Comparison of ENCODE assay signal across 2 cellular contexts in the genomic region with DNA sequence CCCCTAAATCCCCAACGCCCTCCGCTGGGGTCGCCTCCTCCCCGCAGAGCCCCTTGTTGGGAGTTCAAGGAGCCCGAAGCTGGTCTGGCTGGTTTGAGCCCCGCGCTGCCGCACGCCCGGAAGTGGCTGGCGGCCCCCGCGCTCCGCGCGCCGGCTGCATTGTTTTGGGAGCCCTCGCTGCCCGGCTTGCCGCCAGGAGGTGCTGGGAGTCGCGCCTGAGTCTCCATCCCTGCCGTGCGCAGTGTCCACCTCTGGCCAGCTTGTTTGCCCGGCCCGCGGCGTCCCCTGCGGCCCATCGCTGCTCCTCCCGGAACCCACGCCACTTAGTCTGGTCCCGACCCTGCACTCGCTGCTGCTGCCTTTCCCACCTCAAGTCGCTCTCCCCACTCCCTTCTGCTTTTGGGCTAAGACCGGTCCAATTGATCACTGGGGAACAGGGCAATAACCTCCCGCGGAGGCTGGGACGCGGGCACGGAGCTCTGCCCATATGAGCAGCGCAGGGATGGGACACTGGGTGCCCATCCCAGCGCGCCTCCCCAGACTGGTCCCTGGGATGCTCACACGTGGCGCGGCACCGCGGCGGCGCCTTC.
TF ChIP-seq lines count a peak whose summit lies in the region.

No MANE protein-coding gene starts in this region.

TF ChIP-seq in H1, 55 proteins besides CTCF, POLR2A, EP300 and RAD21 (continues in another document):
- peak; percentile 35 for TF ChIP-seq RNF2 (IDR thresholded peaks at IDR 0.05; ENCODE audit: borderline replicate concordance, low read depth, low read length, missing control alignments, poor library complexity, severe bottlenecking)
- no peak for TF ChIP-seq RFX5 (IDR thresholded peaks at IDR 0.05; ENCODE audit: borderline replicate concordance, low read depth, low read length)
- no peak for TF ChIP-seq CHD2 (IDR thresholded peaks at IDR 0.05; ENCODE audit: low read length)
- TF ChIP-seq CTBP2 (IDR thresholded peaks at IDR 0.05; ENCODE audit: borderline replicate concordance, insufficient read depth, insufficient read length, low read length), result no peak
- TF ChIP-seq TAF7 (optimal IDR thresholded peaks at IDR 0.05; ENCODE audit: borderline replicate concordance, low read depth, low read length), result no peak
- TF ChIP-seq KDM5A (IDR thresholded peaks at IDR 0.05; ENCODE audit: low read length), result no peak
- TF ChIP-seq, protein P1, sequence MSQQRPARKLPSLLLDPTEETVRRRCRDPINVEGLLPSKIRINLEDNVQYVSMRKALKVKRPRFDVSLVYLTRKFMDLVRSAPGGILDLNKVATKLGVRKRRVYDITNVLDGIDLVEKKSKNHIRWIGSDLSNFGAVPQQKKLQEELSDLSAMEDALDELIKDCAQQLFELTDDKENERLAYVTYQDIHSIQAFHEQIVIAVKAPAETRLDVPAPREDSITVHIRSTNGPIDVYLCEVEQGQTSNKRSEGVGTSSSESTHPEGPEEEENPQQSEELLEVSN (IDR thresholded peaks at IDR 0.05), result peak; percentile 28
- TF ChIP-seq ASH2L (IDR thresholded peaks at IDR 0.05; ENCODE audit: low read length), result peak; percentile 23
- no peak for TF ChIP-seq GTF2F1 (IDR thresholded peaks at IDR 0.05; ENCODE audit: borderline replicate concordance, low read depth, low read length)
- 0 out of 2 replicates have a peak, but pooled peaks have one; percentile 13 for TF ChIP-seq SP1 (IDR thresholded peaks at IDR 0.05; ENCODE audit: low read depth, low read length)
- peak; percentile 52 for TF ChIP-seq KDM4A (IDR thresholded peaks at IDR 0.05; ENCODE audit: low read depth, low read length, severe bottlenecking)
- TF ChIP-seq SP2 (IDR thresholded peaks at IDR 0.05; ENCODE audit: low read length), result no peak
- peak; percentile 83 for TF ChIP-seq POLR2AphosphoS5 (IDR thresholded peaks at IDR 0.05; ENCODE audit: low read depth, low read length)
- peak; percentile 81 for TF ChIP-seq EGR1 (IDR thresholded peaks at IDR 0.05; ENCODE audit: borderline replicate concordance, low read depth, low read length)
- TF ChIP-seq, protein P2, sequence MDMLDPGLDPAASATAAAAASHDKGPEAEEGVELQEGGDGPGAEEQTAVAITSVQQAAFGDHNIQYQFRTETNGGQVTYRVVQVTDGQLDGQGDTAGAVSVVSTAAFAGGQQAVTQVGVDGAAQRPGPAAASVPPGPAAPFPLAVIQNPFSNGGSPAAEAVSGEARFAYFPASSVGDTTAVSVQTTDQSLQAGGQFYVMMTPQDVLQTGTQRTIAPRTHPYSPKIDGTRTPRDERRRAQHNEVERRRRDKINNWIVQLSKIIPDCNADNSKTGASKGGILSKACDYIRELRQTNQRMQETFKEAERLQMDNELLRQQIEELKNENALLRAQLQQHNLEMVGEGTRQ (IDR thresholded peaks at IDR 0.05; ENCODE audit: low read length), result 0 out of 2 replicates have a peak, but pooled peaks have one; percentile 3
- TF ChIP-seq HDAC2 (IDR thresholded peaks at IDR 0.05; ENCODE audit: borderline replicate concordance in 1 of 2, low read depth in 2 of 2, low read length in 2 of 2), result 0 out of 4 replicates have a peak, but pooled peaks of 1 of the 2 experiments have one; percentile 52
- TF ChIP-seq PHF8 (conservative IDR thresholded peaks at IDR 0.05; ENCODE audit: low read depth, low read length), result 0 out of 2 replicates have a peak, but pooled peaks have one; percentile 17
- no peak for TF ChIP-seq JUND (IDR thresholded peaks at IDR 0.05; ENCODE audit: low read length)
- no peak for TF ChIP-seq SIRT6 (IDR thresholded peaks at IDR 0.05; ENCODE audit: low read length)
- TF ChIP-seq TBP (IDR thresholded peaks at IDR 0.05; ENCODE audit: low read depth, low read length), result peak; percentile 70; the same call in 1 of the 2 replicates
- TF ChIP-seq TCF12 (IDR thresholded peaks at IDR 0.05; ENCODE audit: low read depth, low read length), result 0 out of 2 replicates have a peak, but pooled peaks have one; percentile 34
- TF ChIP-seq SRF (IDR thresholded peaks at IDR 0.05; ENCODE audit: low read depth, low read length), result no peak
- TF ChIP-seq, protein P3, sequence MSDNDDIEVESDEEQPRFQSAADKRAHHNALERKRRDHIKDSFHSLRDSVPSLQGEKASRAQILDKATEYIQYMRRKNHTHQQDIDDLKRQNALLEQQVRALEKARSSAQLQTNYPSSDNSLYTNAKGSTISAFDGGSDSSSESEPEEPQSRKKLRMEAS (IDR thresholded peaks at IDR 0.05), result peak; percentile 50
- no peak for TF ChIP-seq SP4 (IDR thresholded peaks at IDR 0.05; ENCODE audit: low read length)
- TF ChIP-seq CEBPB (IDR thresholded peaks at IDR 0.05; ENCODE audit: low read depth, low read length), result no peak
- no peak for TF ChIP-seq RBBP5 (IDR thresholded peaks at IDR 0.05; ENCODE audit: borderline replicate concordance, low read depth, low read length)
- no peak for TF ChIP-seq BACH1 (IDR thresholded peaks at IDR 0.05; ENCODE audit: low read length)

TF ChIP-seq in neural cell, 6 proteins besides CTCF, POLR2A, EP300 and RAD21:
- TF ChIP-seq SMC3 (conservative IDR thresholded peaks at IDR 0.05; ENCODE audit: poor library complexity) (no peak), MXI1 (conservative IDR thresholded peaks at IDR 0.05; ENCODE audit: poor library complexity, severe bottlenecking) (no peak), POLR2AphosphoS5 (IDR thresholded peaks at IDR 0.05) (no peak), EZH2 (IDR thresholded peaks at IDR 0.05; ENCODE audit: borderline replicate concordance, insufficient read depth, low read length, poor library complexity, severe bottlenecking) (no peak), TAF1 (IDR thresholded peaks at IDR 0.05; ENCODE audit: low read depth) (no peak)
- TF ChIP-seq, protein P4, sequence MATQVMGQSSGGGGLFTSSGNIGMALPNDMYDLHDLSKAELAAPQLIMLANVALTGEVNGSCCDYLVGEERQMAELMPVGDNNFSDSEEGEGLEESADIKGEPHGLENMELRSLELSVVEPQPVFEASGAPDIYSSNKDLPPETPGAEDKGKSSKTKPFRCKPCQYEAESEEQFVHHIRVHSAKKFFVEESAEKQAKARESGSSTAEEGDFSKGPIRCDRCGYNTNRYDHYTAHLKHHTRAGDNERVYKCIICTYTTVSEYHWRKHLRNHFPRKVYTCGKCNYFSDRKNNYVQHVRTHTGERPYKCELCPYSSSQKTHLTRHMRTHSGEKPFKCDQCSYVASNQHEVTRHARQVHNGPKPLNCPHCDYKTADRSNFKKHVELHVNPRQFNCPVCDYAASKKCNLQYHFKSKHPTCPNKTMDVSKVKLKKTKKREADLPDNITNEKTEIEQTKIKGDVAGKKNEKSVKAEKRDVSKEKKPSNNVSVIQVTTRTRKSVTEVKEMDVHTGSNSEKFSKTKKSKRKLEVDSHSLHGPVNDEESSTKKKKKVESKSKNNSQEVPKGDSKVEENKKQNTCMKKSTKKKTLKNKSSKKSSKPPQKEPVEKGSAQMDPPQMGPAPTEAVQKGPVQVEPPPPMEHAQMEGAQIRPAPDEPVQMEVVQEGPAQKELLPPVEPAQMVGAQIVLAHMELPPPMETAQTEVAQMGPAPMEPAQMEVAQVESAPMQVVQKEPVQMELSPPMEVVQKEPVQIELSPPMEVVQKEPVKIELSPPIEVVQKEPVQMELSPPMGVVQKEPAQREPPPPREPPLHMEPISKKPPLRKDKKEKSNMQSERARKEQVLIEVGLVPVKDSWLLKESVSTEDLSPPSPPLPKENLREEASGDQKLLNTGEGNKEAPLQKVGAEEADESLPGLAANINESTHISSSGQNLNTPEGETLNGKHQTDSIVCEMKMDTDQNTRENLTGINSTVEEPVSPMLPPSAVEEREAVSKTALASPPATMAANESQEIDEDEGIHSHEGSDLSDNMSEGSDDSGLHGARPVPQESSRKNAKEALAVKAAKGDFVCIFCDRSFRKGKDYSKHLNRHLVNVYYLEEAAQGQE (IDR thresholded peaks at IDR 0.05; ENCODE audit: borderline replicate concordance), result no peak
